ENCODE assay signal across 13 cellular contexts in genomic region chr20:38145094-38146075, GRCh38. TPM values are rescaled to one million over a fixed set of nuclear protein-coding genes. Genes with fewer than 3 reads are reported as not detected.
DNase-seq lines count a peak whose midpoint lies in the region; ATAC-seq and TF ChIP-seq lines count a peak whose summit lies in the region.
"Had no signal": no experiment of that assay in that cellular context is flagged by ENCODE, and none has a peak within 500 bp of the region (broad histone marks: within the 10 kb centered on the region; RNA-seq: fewer than 3 reads in every experiment).

No MANE protein-coding gene starts in this region.

- CTCF ChIA-PET in AG04450 (lab: Charles Lee) (interaction anchor here (0.6 to 1.4 kb wide), 5 partner anchors 19 to 87 kb away, joined by 3 to 7 read pairs (median 6); no protein-coding TSS in a partner anchor), PC-3 (lab: Charles Lee) (no interaction called here)

- no peak for DNase-seq in AG04450 (ENCODE audit: low read depth, low spot score)
- DNase-seq in PC-3, result peak; percentile 83
- peak; percentile 71 to 82 for DNase-seq in fibroblast of lung (ENCODE audit: low read depth in 2 of 2)
- DNase-seq in neural crest cell (ENCODE audit: low read depth, low spot score), result no peak
- DNase-seq in DMS 273 treated with DMSO at 0.1 percent for 48 hours (lab: John Stamatoyannopoulos, UW), result no peak
- no peak for DNase-seq in dedifferentiated amniotic fluid mesenchymal stem cell (ENCODE audit: extremely low spot score)
- DNase-seq in NCI-H1436 (lab: John Stamatoyannopoulos, UW), result no peak
- DNase-seq: NCI-H1092; NK-92 treated with Interleukin-12 subunit alpha and Interleukin-12 subunit beta, amount 100 ng/mL, for 24 hours; WERI-Rb-1 had no signal

- H3K4me3 Mint-ChIP-seq in neural crest cell, result no peak overlapping the region
- H3K4me3 Mint-ChIP-seq: activated T-helper 17 cell treated with anti-CD3 and anti-CD28 coated beads, Interleukin-2, amount 50 U/mL, for 72 hours; B cell had no signal

- H3K9me2 ChIP-seq in PC-3 (replicated peaks; ENCODE audit: low read length), result no peaks in the 10 kb centered on the region

- H3K9me3 ChIP-seq in AG04450 (ENCODE audit: control insufficient read depth, insufficient read depth, low read length), result no peaks in the 10 kb centered on the region; the same call in 1 of the 2 replicates
- H3K9me3 ChIP-seq in PC-3 (ENCODE audit: low read length), result no peaks in the 10 kb centered on the region
- no peaks in the 10 kb centered on the region for H3K9me3 ChIP-seq in fibroblast of lung (ENCODE audit: control insufficient read depth, insufficient read depth, low read depth, low read length)

- peaks cover 23% of the 10 kb centered on the region for H3F3A ChIP-seq in PC-3 (ENCODE audit: low read length, unreplicated experiment)

- H2AFZ ChIP-seq in PC-3 (ENCODE audit: low read length) (no peak overlapping the region), fibroblast of lung (ENCODE audit: low read length) (no peak overlapping the region)

- H3K27me3 Mint-ChIP-seq in neural crest cell (ENCODE audit: low read depth), result no peaks in the 10 kb centered on the region
- H3K27me3 Mint-ChIP-seq: B cell had no signal

- no peaks in the 10 kb centered on the region for H3K27me3 ChIP-seq in AG04450 (ENCODE audit: control insufficient read depth, insufficient read depth, low read length)
- H3K27me3 ChIP-seq in PC-3 (ENCODE audit: low read length), result no peaks in the 10 kb centered on the region
- no peaks in the 10 kb centered on the region for H3K27me3 ChIP-seq in fibroblast of lung (ENCODE audit: control insufficient read depth, insufficient read depth, low read length)

- H3K27ac Mint-ChIP-seq in neural crest cell (ENCODE audit: unreplicated experiment), result peak overlapping the region; percentile 27
- H3K27ac Mint-ChIP-seq: activated T-helper 17 cell treated with anti-CD3 and anti-CD28 coated beads, Interleukin-2, amount 50 U/mL, for 72 hours; B cell had no signal

- no peaks in the 10 kb centered on the region for H4K20me1 ChIP-seq in PC-3 (ENCODE audit: low read length)
- no peaks in the 10 kb centered on the region for H4K20me1 ChIP-seq in fibroblast of lung (ENCODE audit: control insufficient read depth, extremely low read depth, insufficient read depth, low read length)

- H3K9ac ChIP-seq in PC-3 (ENCODE audit: low read length) (peak overlapping the region; percentile 79), fibroblast of lung (ENCODE audit: insufficient read depth, low read length) (no peak overlapping the region)

- H3K79me2 ChIP-seq in PC-3 (ENCODE audit: low read length) (no peaks in the 10 kb centered on the region), fibroblast of lung (ENCODE audit: control insufficient read depth, insufficient read depth, low read length) (no peaks in the 10 kb centered on the region)

- peak overlapping the region; percentile 42 for H3K4me2 ChIP-seq in PC-3 (ENCODE audit: low read length)
- H3K4me2 ChIP-seq in fibroblast of lung (ENCODE audit: extremely low read depth, insufficient read depth, low read length), result no peak overlapping the region

- H3K4me3 ChIP-seq in AG04450 (ENCODE audit: low read depth, low read length) (no peak overlapping the region), PC-3 (ENCODE audit: low read length) (no peak overlapping the region), fibroblast of lung (replicated peaks in 1 of 4; ENCODE audit: control extremely low read depth in 1 of 4, insufficient read depth in 1 of 4, low read depth in 3 of 4, low read length in 4 of 4) (no peak overlapping the region)

- intact Hi-C loops in PC-3 (cut with micrococcal nuclease), result no loop called here

- POLR2A ChIA-PET in AG04450 (lab: Yijun Ruan, JAX), result interaction anchor here (0.7 to 1.2 kb wide), 4 partner anchors 19 to 201 kb away, joined by 3 to 11 read pairs (median 4); partner anchors contain the start of gene LBP
- POLR2A ChIA-PET in PC-3 (lab: Charles Lee; ENCODE audit: unreplicated experiment), result interaction anchor here (0.6 kb wide), 1 partner anchor 115 kb away, joined by 10 read pairs; no protein-coding TSS in a partner anchor

- H3K27ac ChIP-seq in AG04450 (ENCODE audit: low read depth, low read length), result peak overlapping the region; percentile 91
- H3K27ac ChIP-seq in PC-3 (ENCODE audit: low read length), result peak overlapping the region; percentile 95
- H3K27ac ChIP-seq in fibroblast of lung (ENCODE audit: insufficient read depth, low read length), result peak overlapping the region; percentile 76

- H3K4me1 ChIP-seq in PC-3 (ENCODE audit: insufficient read depth, low read length) (peaks cover 29% of the 10 kb centered on the region), fibroblast of lung (ENCODE audit: control insufficient read depth, extremely low read depth, insufficient read depth, low read length) (peaks cover 20% of the 10 kb centered on the region)

- no peaks in the 10 kb centered on the region for H3K36me3 Mint-ChIP-seq in neural crest cell (ENCODE audit: low read depth)

- ATAC-seq in PC-3 (peak; percentile 21), GM21367 (IDR thresholded peaks at IDR 0.05; ENCODE audit: unreplicated experiment) (no peak)
- ATAC-seq: activated T-helper 17 cell treated with anti-CD3 and anti-CD28 coated beads, Interleukin-2, amount 50 U/mL, for 72 hours had no signal

- H3K36me3 ChIP-seq in PC-3 (ENCODE audit: low read depth, low read length) (peaks cover 54% of the 10 kb centered on the region), fibroblast of lung (ENCODE audit: control insufficient read depth, insufficient read depth, low read length) (peaks cover 13% of the 10 kb centered on the region)
- H3K36me3 ChIP-seq: WERI-Rb-1 had no signal

- H3K9me3 Mint-ChIP-seq in neural crest cell, result no peaks in the 10 kb centered on the region
- H3K9me3 Mint-ChIP-seq: activated T-helper 17 cell treated with anti-CD3 and anti-CD28 coated beads, Interleukin-2, amount 50 U/mL, for 72 hours had no signal

- BruUV-seq in PC-3 (replicated peaks; lab: Mats Ljungman, UMichigan), result no TSS peak

- TF ChIP-seq CTCF in AG04450 (IDR thresholded peaks at IDR 0.05; ENCODE audit: low read depth, low read length), result no peak
- no peak for TF ChIP-seq CTCF in PC-3 (conservative IDR thresholded peaks at IDR 0.05; ENCODE audit: low read depth, low read length)
- no peak for TF ChIP-seq CTCF in fibroblast of lung (conservative IDR thresholded peaks at IDR 0.05 in 1 of 2, IDR thresholded peaks at IDR 0.05 in 1 of 2; ENCODE audit: low read depth in 1 of 2, low read length in 2 of 2)
- no peak for TF ChIP-seq CTCF in neural crest cell (conservative IDR thresholded peaks at IDR 0.05)

- H3K4me1 Mint-ChIP-seq in neural crest cell, result peaks cover 43% of the 10 kb centered on the region
- H3K4me1 Mint-ChIP-seq: activated T-helper 17 cell treated with anti-CD3 and anti-CD28 coated beads, Interleukin-2, amount 50 U/mL, for 72 hours had no signal

RNA-seq across cellular contexts. Expression of gene TGM2, which starts 19.7 kb away (rescaled TPM):
- polyA plus RNA-seq in AG04450 (2011; rRNA removed) (326 and 398 TPM in 2 replicates), fibroblast of lung (129 and 238 TPM in 2 replicates)
- 277 and 363 TPM in 2 replicates for polyA minus RNA-seq in AG04450 (2011; rRNA and poly(A)+ RNA removed)
- total RNA-seq in PC-3 (2014; rRNA removed) (583 and 773 TPM in 2 replicates), fibroblast of lung (58.6 and 103 TPM in 2 replicates), neural crest cell (1.2 and 1.4 TPM in 2 replicates)
- polyA plus RNA-seq in fibroblast of lung (2012), result 135 and 254 TPM in 2 replicates
- polyA minus RNA-seq in fibroblast of lung (ENCODE audit: low replicate concordance), result 160 and 334 TPM in 2 replicates

Comparison
In these comparisons a context has a peak if more than half of its experiments do, and no peak if none do; other contexts are left out.
1. DNase-seq: peak in PC-3 (single experiment) and fibroblast of lung (2 of 2); none in AG04450 (single experiment), neural crest cell (single experiment), DMS 273 treated with DMSO at 0.1 percent for 48 hours (single experiment), dedifferentiated amniotic fluid mesenchymal stem cell (single experiment) and NCI-H1436 (single experiment).
2. RNA of gene TGM2, which starts 19.7 kb away (total RNA-seq): 583 to 773 TPM in PC-3 and 58.6 to 103 TPM in fibroblast of lung; 1.2 to 1.4 TPM in neural crest cell; every median in the first group is over 10 times any median in the second.
3. Peak in every context shown above with its lines, with median percentiles within 50 percentile points of each other: H3K27ac ChIP-seq.